19 cellular contexts compared by ENCODE assay signal in the genomic region with DNA sequence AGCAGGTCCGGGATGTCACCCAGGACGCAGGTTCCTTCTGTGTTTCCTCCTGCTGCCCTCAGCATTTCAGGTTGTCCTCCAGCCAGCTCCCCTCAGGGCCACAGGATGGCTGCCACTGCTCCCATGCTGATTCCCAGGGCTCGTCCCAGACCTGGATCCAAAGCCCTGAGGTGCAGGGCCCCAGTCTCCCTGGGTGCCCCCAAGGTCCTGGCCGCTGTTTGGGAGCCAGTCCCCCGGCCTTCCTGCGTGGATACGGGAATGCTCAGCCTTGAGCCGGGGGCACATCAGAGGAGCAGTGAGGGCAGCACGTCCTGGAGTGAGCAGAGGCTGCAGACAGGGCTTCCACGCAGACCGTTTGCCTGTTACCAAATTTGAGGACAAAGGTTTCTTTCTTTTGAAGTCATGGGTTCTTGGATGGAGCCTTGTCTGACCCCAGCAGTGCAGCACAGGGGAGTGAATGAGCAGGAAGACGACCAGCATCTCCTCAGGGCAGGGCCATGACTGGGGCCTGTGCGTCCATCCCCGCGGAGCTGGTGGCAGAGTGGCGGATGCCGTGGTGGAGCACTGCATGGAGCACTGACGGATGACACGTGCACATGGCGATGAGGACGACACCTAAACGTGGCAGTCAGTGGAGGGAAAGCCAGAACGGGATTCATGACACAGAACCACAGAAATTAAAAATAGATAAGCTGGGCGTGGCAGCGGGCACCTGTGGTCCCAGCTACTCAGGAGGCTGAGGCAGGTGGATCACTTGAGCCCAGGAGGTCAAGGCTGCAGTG. TPM values are rescaled to one million over a fixed set of nuclear protein-coding genes. Genes with fewer than 3 reads are reported as not detected.
DNase-seq lines count a peak whose midpoint lies in the region; ATAC-seq, FAIRE-seq and TF ChIP-seq lines count a peak whose summit lies in the region.
"Had no signal": no experiment of that assay in that cellular context is flagged by ENCODE, and none has a peak within 500 bp of the region (broad histone marks: within the 10 kb centered on the region; RNA-seq: fewer than 3 reads in every experiment).

No MANE protein-coding gene starts in this region.

- DNase-seq in activated T-cell treated with anti-CD3 and anti-CD28 coated beads, Interleukin-2, amount 50 U/mL, for 24 hours: peak; percentile 6
- DNase-seq in activated T-cell treated with anti-CD3 and anti-CD28 coated beads for 4 hours (no peak), ecto neural progenitor cell (ENCODE audit: low spot score) (peak; percentile 47), neural crest cell (ENCODE audit: low read depth, low spot score) (no peak), urothelium cell line (ENCODE audit: low spot score) (no peak), GDM1 (lab: John Stamatoyannopoulos, UW) (no peak), erythroblast (lab: John Stamatoyannopoulos, UW) (no peak)
- DNase-seq: activated naive CD4-positive, alpha-beta T cell; left ventricle myocardium superior; mucosa of descending colon; NCI-H1105 treated with DMSO at 0.1 percent for 48 hours; NCI-H2107; NCI-H510A treated with DMSO at 0.1 percent for 48 hours; small intestine; stimulated activated naive CD4-positive, alpha-beta T cell; T-helper 2 cell; thyroid gland had no signal

- TF ChIP-seq POLR2A in erythroblast (IDR thresholded peaks at IDR 0.05; ENCODE audit: low read length): no peak

- no peak for ATAC-seq in HG03354 (IDR thresholded peaks at IDR 0.05; ENCODE audit: poor library complexity, severe bottlenecking, unreplicated experiment)
- ATAC-seq: left ventricle myocardium superior, mucosa of descending colon had no signal

- FAIRE-seq in urothelium cell line (lab: Jason Lieb, UNC): peak; percentile 17
- FAIRE-seq: A204.1, small intestine had no signal

- H3K27me3 Mint-ChIP-seq in activated T-cell treated with anti-CD3 and anti-CD28 coated beads, Interleukin-2, amount 50 U/mL, for 24 hours: no peaks in the 10 kb centered on the region
- H3K27me3 Mint-ChIP-seq in neural crest cell (ENCODE audit: low read depth): no peaks in the 10 kb centered on the region

- peaks cover 3% of the 10 kb centered on the region for H3K4me1 Mint-ChIP-seq in activated T-cell treated with anti-CD3 and anti-CD28 coated beads, Interleukin-2, amount 50 U/mL, for 24 hours (ENCODE audit: low read depth)
- H3K4me1 Mint-ChIP-seq in neural crest cell: peaks cover 28% of the 10 kb centered on the region

- no peaks in the 10 kb centered on the region for H3K36me3 Mint-ChIP-seq in activated T-cell treated with anti-CD3 and anti-CD28 coated beads, Interleukin-2, amount 50 U/mL, for 24 hours (ENCODE audit: low read depth)
- H3K36me3 Mint-ChIP-seq in neural crest cell (ENCODE audit: low read depth): no peaks in the 10 kb centered on the region

- H3K27ac Mint-ChIP-seq in activated T-cell treated with anti-CD3 and anti-CD28 coated beads, Interleukin-2, amount 50 U/mL, for 24 hours: no peak overlapping the region
- H3K27ac Mint-ChIP-seq in neural crest cell (ENCODE audit: unreplicated experiment): peak overlapping the region; percentile 3

- no peaks in the 10 kb centered on the region for H3K9me3 Mint-ChIP-seq in activated T-cell treated with anti-CD3 and anti-CD28 coated beads, Interleukin-2, amount 50 U/mL, for 24 hours
- no peaks in the 10 kb centered on the region for H3K9me3 Mint-ChIP-seq in neural crest cell

- no peak overlapping the region for H3K4me3 Mint-ChIP-seq in activated T-cell treated with anti-CD3 and anti-CD28 coated beads, Interleukin-2, amount 50 U/mL, for 24 hours
- no peak overlapping the region for H3K4me3 Mint-ChIP-seq in neural crest cell

- TF ChIP-seq CTCF in neural crest cell (conservative IDR thresholded peaks at IDR 0.05): no peak

RNA-seq across cellular contexts. Expression of a gene that starts 12.6 kb away (rescaled TPM):
- 0.72 and 1.3 TPM in 2 replicates for total RNA-seq in neural crest cell

Comparison
In these comparisons a context has a peak if more than half of its experiments do, and no peak if none do; other contexts are left out.
1. DNase-seq: peak in activated T-cell treated with anti-CD3 and anti-CD28 coated beads, Interleukin-2, amount 50 U/mL, for 24 hours (single experiment) and ecto neural progenitor cell (single experiment); none in activated T-cell treated with anti-CD3 and anti-CD28 coated beads for 4 hours (single experiment), neural crest cell (single experiment), urothelium cell line (single experiment), GDM1 (single experiment) and erythroblast (0 of 2).